17 cellular contexts compared by ENCODE assay signal in the genomic region with DNA sequence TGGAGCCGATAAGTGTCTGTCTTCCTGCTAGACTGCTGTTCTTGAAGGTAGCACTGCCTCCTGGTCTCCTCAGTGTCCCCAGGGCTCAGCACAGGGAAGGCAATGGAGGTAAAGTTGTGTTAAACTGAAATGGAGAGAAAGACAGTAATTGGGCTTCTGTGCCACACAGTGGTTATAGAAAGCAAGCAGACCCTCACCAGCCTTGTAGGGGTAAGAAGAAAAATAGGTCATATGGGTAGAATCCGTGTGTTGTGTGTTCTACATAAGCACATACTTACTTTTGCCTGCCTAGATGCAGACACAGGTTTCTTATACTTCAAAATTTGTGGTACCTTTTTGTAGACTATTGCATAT. TPM values are rescaled to one million over a fixed set of nuclear protein-coding genes. Genes with fewer than 3 reads are reported as not detected.
DNase-seq lines count a peak whose midpoint lies in the region; ATAC-seq and TF ChIP-seq lines count a peak whose summit lies in the region.
"Had no signal": no experiment of that assay in that cellular context is flagged by ENCODE, and none has a peak within 500 bp of the region (broad histone marks: within the 10 kb centered on the region; RNA-seq: fewer than 3 reads in every experiment).

No MANE protein-coding gene starts in this region.

- no TSS peak for BruUV-seq in PC-9 (replicated peaks; lab: Mats Ljungman, UMichigan)

- H3K4me2 ChIP-seq in DOHH2 (ENCODE audit: low read length) (no peak overlapping the region), PC-9 (no peak overlapping the region), SK-N-SH (no peak overlapping the region)

- TF ChIP-seq RAD21 in SK-N-SH (IDR thresholded peaks at IDR 0.05; ENCODE audit: low read length), result no peak

- peak overlapping the region; percentile 25 to 76 (median 62) for H3K4me3 Mint-ChIP-seq in CD4-positive, CD25-positive, alpha-beta regulatory T cell
- H3K4me3 Mint-ChIP-seq in activated CD8-positive, alpha-beta T cell treated with anti-CD3 and anti-CD28 coated beads, Interleukin-2, amount 10 ng/mL, durations not matched to agents 7 days and 5 days, result peak overlapping the region; percentile 72
- no peak overlapping the region for H3K4me3 Mint-ChIP-seq in memory B cell

- intact Hi-C loops in PC-9 (cut with micrococcal nuclease; ENCODE audit: unreplicated experiment), result no loop called here

- POLR2A ChIA-PET in activated CD8-positive, alpha-beta T cell treated with anti-CD3 and anti-CD28 coated beads, Interleukin-2, amount 10 ng/mL, durations not matched to agents 7 days and 5 days (lab: Charles Lee), result interaction anchor here (1.3 to 2.0 kb wide), 2 partner anchors 16 to 47 kb away, joined by 4 to 7 read pairs; no protein-coding TSS in a partner anchor
- POLR2A ChIA-PET in PC-9 (lab: Charles Lee; ENCODE audit: unreplicated experiment) (no interaction called here), SK-N-SH (lab: Yijun Ruan, JAX) (no interaction called here)

- H2AFZ ChIP-seq in PC-9 (no peak overlapping the region), SK-N-SH (ENCODE audit: low read depth) (no peak overlapping the region)

- peak in 1 of 3 donors; percentile 26 for DNase-seq in CD4-positive, CD25-positive, alpha-beta regulatory T cell
- no peak for DNase-seq in activated CD8-positive, alpha-beta T cell treated with anti-CD3 and anti-CD28 coated beads, Interleukin-2, amount 10 ng/mL, durations not matched to agents 7 days and 5 days
- DNase-seq in memory B cell (ENCODE audit: low spot score in 2 of 2) (no peak), PC-9 (no peak), T-helper 9 cell (no peak), SK-N-SH (no peak)
- DNase-seq: AML-193, GF-D8, glutamatergic neuron, left ventricle myocardium superior, MV-4-11, NCI-H2029, NCI-H510A treated with DMSO at 0.1 percent for 48 hours had no signal

- H3K27me3 ChIP-seq in CD4-positive, CD25-positive, alpha-beta regulatory T cell (ENCODE audit: control insufficient read depth, insufficient read depth, low read length), result no peaks in the 10 kb centered on the region
- H3K27me3 ChIP-seq in DOHH2 (ENCODE audit: control insufficient read depth, low read length), result no peaks in the 10 kb centered on the region
- no peaks in the 10 kb centered on the region for H3K27me3 ChIP-seq in PC-9 (ENCODE audit: insufficient read depth, low read depth)
- H3K27me3 ChIP-seq in SK-N-SH (ENCODE audit: insufficient read depth), result no peaks in the 10 kb centered on the region
- H3K27me3 ChIP-seq: pancreas, suprapubic skin had no signal

- no peak for ATAC-seq in CD4-positive, CD25-positive, alpha-beta regulatory T cell (ENCODE audit: low read depth in 2 of 2)
- no peak for ATAC-seq in activated CD8-positive, alpha-beta T cell treated with anti-CD3 and anti-CD28 coated beads, Interleukin-2, amount 10 ng/mL, durations not matched to agents 7 days and 5 days
- ATAC-seq in memory B cell (ENCODE audit: low read depth), result no peak
- ATAC-seq: left ventricle myocardium superior, sciatic nerve had no signal

- H3K27me3 Mint-ChIP-seq in CD4-positive, CD25-positive, alpha-beta regulatory T cell, result no peaks in the 10 kb centered on the region
- H3K27me3 Mint-ChIP-seq in activated CD8-positive, alpha-beta T cell treated with anti-CD3 and anti-CD28 coated beads, Interleukin-2, amount 10 ng/mL, durations not matched to agents 7 days and 5 days (ENCODE audit: low read depth), result no peaks in the 10 kb centered on the region
- H3K27me3 Mint-ChIP-seq in memory B cell, result no peaks in the 10 kb centered on the region

- H3K9me3 Mint-ChIP-seq in CD4-positive, CD25-positive, alpha-beta regulatory T cell, result peaks cover 0 to 3% (median 0%) of the 10 kb centered on the region in 7 donors
- no peaks in the 10 kb centered on the region for H3K9me3 Mint-ChIP-seq in activated CD8-positive, alpha-beta T cell treated with anti-CD3 and anti-CD28 coated beads, Interleukin-2, amount 10 ng/mL, durations not matched to agents 7 days and 5 days (ENCODE audit: insufficient read depth)
- no peaks in the 10 kb centered on the region for H3K9me3 Mint-ChIP-seq in memory B cell

- TF ChIP-seq CTCF in DOHH2 (IDR thresholded peaks at IDR 0.05; ENCODE audit: low read depth, low read length, poor library complexity, severe bottlenecking) (no peak), PC-9 (conservative IDR thresholded peaks at IDR 0.05) (no peak), SK-N-SH (IDR thresholded peaks at IDR 0.05) (no peak)

- peak overlapping the region; percentile 23 for H3K4me3 ChIP-seq in CD4-positive, CD25-positive, alpha-beta regulatory T cell (ENCODE audit: low read depth, low read length)
- H3K4me3 ChIP-seq in DOHH2 (ENCODE audit: low read length), result no peak overlapping the region
- no peak overlapping the region for H3K4me3 ChIP-seq in PC-9
- no peak overlapping the region for H3K4me3 ChIP-seq in SK-N-SH (ENCODE audit: low read depth in 2 of 2, low read length in 1 of 2)
- H3K4me3 ChIP-seq: pancreas, suprapubic skin had no signal

- H3F3A ChIP-seq in DOHH2 (ENCODE audit: control insufficient read depth, insufficient read depth) (peaks cover 87% of the 10 kb centered on the region), PC-9 (ENCODE audit: insufficient read depth, low read depth) (0 out of 2 replicates have a peak, but pooled peaks cover 4% of the 10 kb centered on the region), SK-N-SH (replicated peaks; ENCODE audit: insufficient read depth) (no peaks in the 10 kb centered on the region)

- H3K9ac ChIP-seq in SK-N-SH, result no peak overlapping the region

- H3K27ac ChIP-seq in CD4-positive, CD25-positive, alpha-beta regulatory T cell (ENCODE audit: insufficient read depth, low read length, poor library complexity, severe bottlenecking), result peak overlapping the region; percentile 100
- H3K27ac ChIP-seq in DOHH2 (ENCODE audit: low read depth, low read length) (peak overlapping the region; percentile 30), PC-9 (no peak overlapping the region), SK-N-SH (ENCODE audit: low read depth in 2 of 2, low read length in 1 of 2) (no peak overlapping the region)
- H3K27ac ChIP-seq: pancreas, suprapubic skin had no signal

- no peak for TF ChIP-seq EP300 in SK-N-SH (IDR thresholded peaks at IDR 0.05; ENCODE audit: borderline replicate concordance in 1 of 2, low read depth in 1 of 2, low read length in 1 of 2)

- peaks cover 93% of the 10 kb centered on the region for H3K4me1 ChIP-seq in CD4-positive, CD25-positive, alpha-beta regulatory T cell (ENCODE audit: control insufficient read depth, insufficient read depth, low read length, poor library complexity, severe bottlenecking)
- H3K4me1 ChIP-seq in DOHH2 (ENCODE audit: control insufficient read depth, low read length), result peaks cover 54% of the 10 kb centered on the region
- 0 out of 2 replicates have a peak, but pooled peaks cover 4% of the 10 kb centered on the region for H3K4me1 ChIP-seq in PC-9 (replicated peaks; ENCODE audit: insufficient read depth)
- no peaks in the 10 kb centered on the region; a peak in 1 of 4 replicates for H3K4me1 ChIP-seq in SK-N-SH (ENCODE audit: control insufficient read depth in 1 of 2, insufficient read depth in 2 of 2, low read depth in 1 of 2, low read length in 1 of 2)
- H3K4me1 ChIP-seq: pancreas, suprapubic skin had no signal

- peaks cover 19 to 93% (median 75%) of the 10 kb centered on the region in 4 donors for H3K4me1 Mint-ChIP-seq in CD4-positive, CD25-positive, alpha-beta regulatory T cell
- H3K4me1 Mint-ChIP-seq in activated CD8-positive, alpha-beta T cell treated with anti-CD3 and anti-CD28 coated beads, Interleukin-2, amount 10 ng/mL, durations not matched to agents 7 days and 5 days (ENCODE audit: low read depth), result peaks cover 86% of the 10 kb centered on the region
- H3K4me1 Mint-ChIP-seq in memory B cell, result peaks cover 48% of the 10 kb centered on the region

- H3K79me2 ChIP-seq in DOHH2 (ENCODE audit: control insufficient read depth, low read length) (peaks cover 45% of the 10 kb centered on the region), PC-9 (ENCODE audit: low read depth) (no peaks in the 10 kb centered on the region), SK-N-SH (ENCODE audit: insufficient read depth) (no peaks in the 10 kb centered on the region)

- CTCF ChIA-PET in activated CD8-positive, alpha-beta T cell treated with anti-CD3 and anti-CD28 coated beads, Interleukin-2, amount 10 ng/mL, durations not matched to agents 7 days and 5 days (lab: Charles Lee), result interaction anchor here (2.4 kb wide), 1 partner anchor 63 kb away, joined by 10 read pairs; no protein-coding TSS in a partner anchor
- CTCF ChIA-PET in PC-9 (lab: Charles Lee), result no interaction called here
- CTCF ChIA-PET in SK-N-SH (lab: Yijun Ruan, JAX), result no interaction called here

- peaks cover 49% of the 10 kb centered on the region for H3K36me3 ChIP-seq in CD4-positive, CD25-positive, alpha-beta regulatory T cell (ENCODE audit: control insufficient read depth, insufficient read depth, low read length)
- peaks cover 59% of the 10 kb centered on the region for H3K36me3 ChIP-seq in DOHH2 (ENCODE audit: control insufficient read depth, low read length)
- H3K36me3 ChIP-seq in PC-9 (ENCODE audit: low read depth), result no peaks in the 10 kb centered on the region
- H3K36me3 ChIP-seq in SK-N-SH (replicated peaks in 1 of 2; ENCODE audit: control insufficient read depth in 1 of 2, insufficient read depth in 2 of 2, low read length in 1 of 2), result no peaks in the 10 kb centered on the region
- H3K36me3 ChIP-seq: pancreas, suprapubic skin had no signal

- H4K20me1 ChIP-seq in DOHH2 (ENCODE audit: control insufficient read depth, insufficient read depth, low read depth, low read length) (peaks cover 37% of the 10 kb centered on the region), PC-9 (ENCODE audit: insufficient read depth) (no peaks in the 10 kb centered on the region), SK-N-SH (ENCODE audit: insufficient read depth) (no peaks in the 10 kb centered on the region)

- 92% methylated on average over 2 of the region's 2 CpGs for WGBS in SK-N-SH (ENCODE audit: low lambda C conversion rate)

- peak overlapping the region; percentile 84 to 96 (median 91) for H3K27ac Mint-ChIP-seq in CD4-positive, CD25-positive, alpha-beta regulatory T cell
- peak overlapping the region; percentile 94 for H3K27ac Mint-ChIP-seq in activated CD8-positive, alpha-beta T cell treated with anti-CD3 and anti-CD28 coated beads, Interleukin-2, amount 10 ng/mL, durations not matched to agents 7 days and 5 days
- peak overlapping the region; percentile 86 for H3K27ac Mint-ChIP-seq in memory B cell

- H3K9me2 ChIP-seq in DOHH2 (replicated peaks; ENCODE audit: control insufficient read depth, low read length) (no peaks in the 10 kb centered on the region), PC-9 (ENCODE audit: insufficient read depth) (no peaks in the 10 kb centered on the region), SK-N-SH (no peaks in the 10 kb centered on the region)

- H3K9me3 ChIP-seq in CD4-positive, CD25-positive, alpha-beta regulatory T cell (ENCODE audit: control insufficient read depth in 2 of 2, low read length in 2 of 2), result no peaks in the 10 kb centered on the region
- H3K9me3 ChIP-seq in DOHH2 (ENCODE audit: control insufficient read depth, insufficient read depth, low read length) (no peaks in the 10 kb centered on the region), PC-9 (ENCODE audit: insufficient read depth, low read depth) (no peaks in the 10 kb centered on the region), SK-N-SH (no peaks in the 10 kb centered on the region)
- H3K9me3 ChIP-seq: pancreas, suprapubic skin had no signal

- peaks cover 43% of the 10 kb centered on the region for H3K36me3 Mint-ChIP-seq in CD4-positive, CD25-positive, alpha-beta regulatory T cell
- H3K36me3 Mint-ChIP-seq in activated CD8-positive, alpha-beta T cell treated with anti-CD3 and anti-CD28 coated beads, Interleukin-2, amount 10 ng/mL, durations not matched to agents 7 days and 5 days (ENCODE audit: low read depth), result peaks cover 76% of the 10 kb centered on the region
- H3K36me3 Mint-ChIP-seq in memory B cell, result peaks cover 23% of the 10 kb centered on the region

RNA-seq across cellular contexts. Expression of a gene that starts 49.7 kb away (rescaled TPM):
- 645 TPM for total RNA-seq in CD4-positive, CD25-positive, alpha-beta regulatory T cell
- polyA plus RNA-seq in CD4-positive, CD25-positive, alpha-beta regulatory T cell, result 100 to 1,000 TPM; 360 to 479 (median 397) TPM
- total RNA-seq in activated CD8-positive, alpha-beta T cell treated with anti-CD3 and anti-CD28 coated beads, Interleukin-2, amount 10 ng/mL, durations not matched to agents 7 days and 5 days, result 100 to 1,000 TPM; 147 to 159 TPM
- not detected in 2 replicates for total RNA-seq in PC-9 (2021)
- polyA plus RNA-seq in SK-N-SH (2012; rRNA removed), result not detected in 2 replicates
- polyA plus RNA-seq in SK-N-SH (2012; cell fraction: cytosol; rRNA removed), result not detected in 2 replicates
- not detected in 2 replicates for polyA plus RNA-seq in SK-N-SH (2012; cell fraction: nucleus; rRNA removed)

Comparison
In these comparisons a context has a peak if more than half of its experiments do, and no peak if none do; other contexts are left out.
1. H3K27ac ChIP-seq: peak in CD4-positive, CD25-positive, alpha-beta regulatory T cell (single experiment) and DOHH2 (single experiment); none in PC-9 (single experiment) and SK-N-SH (0 of 2).
2. RNA of a gene that starts 49.7 kb away (total RNA-seq): 645 TPM in CD4-positive, CD25-positive, alpha-beta regulatory T cell (single experiment) and 147 to 159 TPM in activated CD8-positive, alpha-beta T cell treated with anti-CD3 and anti-CD28 coated beads, Interleukin-2, amount 10 ng/mL, durations not matched to agents 7 days and 5 days; not detected in PC-9; every median in the first group is over 100 times any median in the second.
3. Peak in every context shown above with its lines, with median percentiles within 50 percentile points of each other: H3K27ac Mint-ChIP-seq.